16 cellular contexts compared by ENCODE assay signal in genomic region chrX:153361781-153362397, GRCh38. TPM values are rescaled to one million over a fixed set of nuclear protein-coding genes. Genes with fewer than 3 reads are reported as not detected.
"Had no signal": no experiment of that assay in that cellular context is flagged by ENCODE, and none has a peak within 500 bp of the region (broad histone marks: within the 10 kb centered on the region; RNA-seq: fewer than 3 reads in every experiment).

No MANE protein-coding gene starts in this region.

- H3K27me3 ChIP-seq: esophagus squamous epithelium, tibial artery, uterus had no signal

- H3K36me3 ChIP-seq: esophagus squamous epithelium, left lung, prostate gland, spleen, tibial artery, uterus had no signal

- DNase-seq: activated CD4-positive, alpha-beta T cell treated with anti-CD3 and anti-CD28 coated beads, Interleukin-2, amount 50 U/mL, for 48 hours; activated gamma-delta T cell; activated T-cell treated with anti-CD3 and anti-CD28 coated beads, Interleukin-2, amount 50 U/mL, for 4 hours; aorta; esophagus squamous epithelium; foreskin fibroblast; left lung; occipital lobe; spleen; stimulated activated CD4-positive, alpha-beta T cell treated with anti-CD3 and anti-CD28 coated beads, Interleukin-1b, Interleukin-23, amount 100 ng/mL, for 48 hours; tibial artery; uterus had no signal

- H3K4me3 ChIP-seq: esophagus squamous epithelium, left lung, prostate gland, spleen, tibial artery, uterus had no signal

- H3K4me1 ChIP-seq: esophagus squamous epithelium, left lung, prostate gland, spleen, tibial artery, uterus had no signal

- H3K9me3 ChIP-seq: esophagus squamous epithelium, prostate gland, uterus had no signal

- ATAC-seq: activated CD4-positive, CD25-positive, alpha-beta regulatory T cell treated with anti-CD3 and anti-CD28 coated beads, Interleukin-2, amount 50 U/mL, for 24 hours; activated T-cell treated with anti-CD3 and anti-CD28 coated beads, Interleukin-2, amount 50 U/mL, for 4 hours; left lung; sciatic nerve; stimulated activated memory B cell treated with anti-CD40 and anti-IgM and Interleukin-4, amounts not matched to agents 10 μg/mL and 1 μg/mL and 100 μg/mL, for 72 hours had no signal

- H3K27ac ChIP-seq: esophagus squamous epithelium, left lung, prostate gland, spleen, tibial artery, uterus had no signal

RNA-seq across cellular contexts. Expression of gene PNMA6E, which starts 39.3 kb away (rescaled TPM):
- total RNA-seq: activated T-cell treated with anti-CD3 and anti-CD28 coated beads, Interleukin-2, amount 50 U/mL, for 4 hours; aorta; esophagus squamous epithelium; left lung; occipital lobe; sciatic nerve; spleen; uterus had no signal

RNA-seq across cellular contexts. Expression of gene PNMA6F, which starts 40.3 kb away (rescaled TPM):
- total RNA-seq: activated T-cell treated with anti-CD3 and anti-CD28 coated beads, Interleukin-2, amount 50 U/mL, for 4 hours; aorta; esophagus squamous epithelium; left lung; sciatic nerve; spleen; uterus had no signal
